ENCODE assay signal across 6 cellular contexts in genomic region chr7:143785415-143786182, GRCh38. TPM values are rescaled to one million over a fixed set of nuclear protein-coding genes. Genes with fewer than 3 reads are reported as not detected.
"Had no signal": no experiment of that assay in that cellular context is flagged by ENCODE, and none has a peak within 500 bp of the region (broad histone marks: within the 10 kb centered on the region; RNA-seq: fewer than 3 reads in every experiment).

No MANE protein-coding gene starts in this region.

RNA-seq across cellular contexts. Expression of gene CTAGE6, which starts 28.1 kb away (rescaled TPM):
- total RNA-seq: GM23338, H1, H4, H7, H9 had no signal
- polyA plus RNA-seq: GM23248, GM23338, H1 had no signal
